ENCODE assay signal across 10 cellular contexts in the genomic region with DNA sequence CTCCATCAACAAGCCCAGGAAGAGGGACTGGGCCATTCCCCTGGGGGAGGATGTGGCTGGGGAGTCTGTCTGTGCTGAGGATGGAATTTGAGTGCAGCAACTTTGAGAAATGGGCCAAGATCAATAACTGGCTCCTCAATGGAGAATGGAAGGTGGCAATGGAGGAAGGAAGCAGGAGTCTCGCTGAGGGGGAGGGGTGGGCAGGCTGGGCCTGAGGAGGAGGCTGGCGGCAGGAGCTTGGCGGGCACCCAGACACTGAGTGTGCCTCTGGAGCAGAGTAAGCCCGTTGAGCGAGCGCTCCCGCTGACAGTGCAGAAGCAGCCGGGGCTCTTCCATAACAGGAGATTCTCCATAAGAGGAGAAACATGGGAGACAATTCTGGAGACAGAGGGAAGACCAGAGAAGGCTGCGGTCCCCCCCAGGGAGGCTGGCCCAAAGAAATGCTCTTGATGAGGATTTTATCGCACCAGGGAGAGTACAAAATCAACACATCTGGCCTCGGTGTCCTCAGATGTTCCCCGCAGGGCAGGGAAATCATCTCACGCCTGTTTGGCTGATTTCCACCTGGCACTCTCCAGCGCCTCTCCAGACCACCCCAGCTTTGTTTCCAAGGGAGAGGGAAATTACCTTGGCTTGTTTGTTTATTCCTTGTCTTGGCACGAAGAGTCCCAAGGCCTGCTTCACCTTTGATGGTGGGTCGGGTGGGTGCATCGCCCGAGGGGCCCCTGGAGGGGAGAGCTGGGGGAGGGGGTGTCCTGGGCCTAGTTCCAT. TPM values are rescaled to one million over a fixed set of nuclear protein-coding genes. Genes with fewer than 3 reads are reported as not detected.
DNase-seq lines count a peak whose midpoint lies in the region; ATAC-seq, FAIRE-seq and TF ChIP-seq lines count a peak whose summit lies in the region.
"Had no signal": no experiment of that assay in that cellular context is flagged by ENCODE, and none has a peak within 500 bp of the region (broad histone marks: within the 10 kb centered on the region; RNA-seq: fewer than 3 reads in every experiment).

No MANE protein-coding gene starts in this region.

- H3K4me2 ChIP-seq in astrocyte (ENCODE audit: low read length): peak overlapping the region; percentile 61

- intact Hi-C loops in kidney (cut with DNase I): loop anchor here (10.0 kb wide), 1 partner anchor 102 kb away; a partner anchor contains a TSS
- intact Hi-C loops in activated CD8-positive, alpha-beta T cell treated with anti-CD3 and anti-CD28 coated beads for 36 hours (cut with micrococcal nuclease): loop anchor here (5.0 to 10.0 kb wide), 2 partner anchors 105 to 282 kb away; a partner anchor contains a TSS

- POLR2A ChIA-PET in activated CD8-positive, alpha-beta T cell treated with anti-CD3 and anti-CD28 coated beads for 36 hours (lab: Charles Lee): interaction anchor here (1.2 kb wide), 1 partner anchor 11 kb away, joined by 6 read pairs; no protein-coding TSS in a partner anchor

- in situ Hi-C loops in GM13976 (cut with MboI; ENCODE audit: low sequenced_read_pairs, unreplicated experiment): no loop called here

- H3K36me3 ChIP-seq in astrocyte (ENCODE audit: insufficient read depth, low read length): no peaks in the 10 kb centered on the region
- no peaks in the 10 kb centered on the region for H3K36me3 ChIP-seq in kidney (ENCODE audit: control insufficient read depth in 1 of 2, insufficient read depth in 2 of 2, low read length in 2 of 2)

- peaks cover 2% of the 10 kb centered on the region for H3K36me3 Mint-ChIP-seq in T-helper 2 cell treated with Interferon-gamma antibody and Interleukin-4, amounts not matched to agents 5 μg/mL and 100 μg/mL, for 36 hours (ENCODE audit: low read depth)
- H3K36me3 Mint-ChIP-seq in astrocyte (ENCODE audit: low read depth, unreplicated experiment) (no peaks in the 10 kb centered on the region), type B pancreatic cell (no peaks in the 10 kb centered on the region)
- no peaks in the 10 kb centered on the region for H3K36me3 Mint-ChIP-seq in activated T-cell treated with anti-CD3 and anti-CD28 coated beads, Interleukin-2, amount 50 U/mL, for 4 hours (ENCODE audit: insufficient read depth)
- H3K36me3 Mint-ChIP-seq in activated CD8-positive, alpha-beta T cell treated with anti-CD3 and anti-CD28 coated beads for 36 hours (ENCODE audit: low read depth): no peaks in the 10 kb centered on the region

- no peaks in the 10 kb centered on the region for H3K79me2 ChIP-seq in astrocyte (ENCODE audit: insufficient read depth, low read length)

- peaks cover 14% of the 10 kb centered on the region for H3K4me1 Mint-ChIP-seq in T-helper 2 cell treated with Interferon-gamma antibody and Interleukin-4, amounts not matched to agents 5 μg/mL and 100 μg/mL, for 36 hours (ENCODE audit: low read depth)
- H3K4me1 Mint-ChIP-seq in astrocyte (ENCODE audit: low read depth, unreplicated experiment) (peaks cover 13% of the 10 kb centered on the region), type B pancreatic cell (ENCODE audit: unreplicated experiment) (peaks cover 18% of the 10 kb centered on the region)
- peaks cover 20% of the 10 kb centered on the region for H3K4me1 Mint-ChIP-seq in activated T-cell treated with anti-CD3 and anti-CD28 coated beads, Interleukin-2, amount 50 U/mL, for 4 hours (ENCODE audit: low read depth)
- peaks cover 12% of the 10 kb centered on the region for H3K4me1 Mint-ChIP-seq in activated CD8-positive, alpha-beta T cell treated with anti-CD3 and anti-CD28 coated beads for 36 hours (ENCODE audit: low read depth)

- no peak overlapping the region for H3K9ac ChIP-seq in astrocyte (ENCODE audit: low read length)
- no peak overlapping the region for H3K9ac ChIP-seq in kidney (ENCODE audit: low read length in 2 of 2)

- FAIRE-seq in astrocyte (lab: Jason Lieb, UNC): no peak
- no peak for FAIRE-seq in kidney (lab: Jason Lieb, UNC)

- H4K20me1 ChIP-seq in astrocyte (ENCODE audit: insufficient read depth, low read length): peaks cover 27% of the 10 kb centered on the region

- no peak for DNase-seq in T-helper 2 cell treated with Interferon-gamma antibody and Interleukin-4, amounts not matched to agents 5 μg/mL and 100 μg/mL, for 36 hours (ENCODE audit: low spot score)
- DNase-seq in T-helper 2 cell: no peak
- peak; percentile 58 for DNase-seq in astrocyte (ENCODE audit: low read depth)
- peak; percentile 84 for DNase-seq in kidney
- no peak for DNase-seq in type B pancreatic cell (ENCODE audit: extremely low spot score, unreplicated experiment)
- no peak for DNase-seq in activated T-cell treated with anti-CD3 and anti-CD28 coated beads, Interleukin-2, amount 50 U/mL, for 4 hours
- no peak for DNase-seq in GM13976 (ENCODE audit: low spot score)
- DNase-seq in activated CD8-positive, alpha-beta T cell treated with anti-CD3 and anti-CD28 coated beads for 36 hours: no peak

- peaks cover 17% of the 10 kb centered on the region for H3K27me3 ChIP-seq in astrocyte (ENCODE audit: insufficient read depth, low read length)

- H3K4me3 ChIP-seq in astrocyte (ENCODE audit: insufficient read depth, low read depth, low read length) (no peak overlapping the region), kidney (ENCODE audit: low read length in 2 of 2) (no peak overlapping the region)

- no peak for ATAC-seq in activated T-cell treated with anti-CD3 and anti-CD28 coated beads, Interleukin-2, amount 50 U/mL, for 4 hours
- ATAC-seq in activated CD8-positive, alpha-beta T cell treated with anti-CD3 and anti-CD28 coated beads for 36 hours: no peak
- ATAC-seq: Panc1 had no signal

- CTCF ChIA-PET in activated CD8-positive, alpha-beta T cell treated with anti-CD3 and anti-CD28 coated beads for 36 hours (lab: Charles Lee): interaction anchor here (0.9 to 3.2 kb wide), 9 partner anchors 8 to 284 kb away, joined by 3 to 16 read pairs (median 3); a partner anchor contains a TSS

- peaks cover 14% of the 10 kb centered on the region for H3K27me3 Mint-ChIP-seq in T-helper 2 cell treated with Interferon-gamma antibody and Interleukin-4, amounts not matched to agents 5 μg/mL and 100 μg/mL, for 36 hours (ENCODE audit: low read depth)
- H3K27me3 Mint-ChIP-seq in astrocyte (ENCODE audit: low read depth, unreplicated experiment) (peaks cover 6% of the 10 kb centered on the region), type B pancreatic cell (peaks cover 23% of the 10 kb centered on the region)
- H3K27me3 Mint-ChIP-seq in activated T-cell treated with anti-CD3 and anti-CD28 coated beads, Interleukin-2, amount 50 U/mL, for 4 hours (ENCODE audit: low read depth): no peaks in the 10 kb centered on the region
- peaks cover 5% of the 10 kb centered on the region for H3K27me3 Mint-ChIP-seq in activated CD8-positive, alpha-beta T cell treated with anti-CD3 and anti-CD28 coated beads for 36 hours

- H3K4me3 Mint-ChIP-seq in T-helper 2 cell treated with Interferon-gamma antibody and Interleukin-4, amounts not matched to agents 5 μg/mL and 100 μg/mL, for 36 hours: no peak overlapping the region
- H3K4me3 Mint-ChIP-seq in astrocyte (ENCODE audit: unreplicated experiment) (peak overlapping the region; percentile 11), type B pancreatic cell (peak overlapping the region; percentile 61)
- H3K4me3 Mint-ChIP-seq in activated T-cell treated with anti-CD3 and anti-CD28 coated beads, Interleukin-2, amount 50 U/mL, for 4 hours: no peak overlapping the region
- H3K4me3 Mint-ChIP-seq in activated CD8-positive, alpha-beta T cell treated with anti-CD3 and anti-CD28 coated beads for 36 hours: no peak overlapping the region

- H3K4me1 ChIP-seq in astrocyte (ENCODE audit: insufficient read depth, low read length): peaks cover 30% of the 10 kb centered on the region
- H3K4me1 ChIP-seq in kidney (ENCODE audit: control insufficient read depth in 1 of 2, insufficient read depth in 1 of 2, low read depth in 1 of 2, low read length in 2 of 2): peaks cover 6 to 12% of the 10 kb centered on the region in 2 donors

- no peaks in the 10 kb centered on the region for H3K9me3 ChIP-seq in astrocyte (ENCODE audit: insufficient read depth, low read depth, low read length)
- H3K9me3 ChIP-seq in kidney (ENCODE audit: control insufficient read depth in 1 of 2, low read length in 2 of 2): no peaks in the 10 kb centered on the region

- H3K9me3 Mint-ChIP-seq in T-helper 2 cell treated with Interferon-gamma antibody and Interleukin-4, amounts not matched to agents 5 μg/mL and 100 μg/mL, for 36 hours: no peaks in the 10 kb centered on the region
- no peaks in the 10 kb centered on the region for H3K9me3 Mint-ChIP-seq in astrocyte (ENCODE audit: unreplicated experiment)
- H3K9me3 Mint-ChIP-seq in type B pancreatic cell: no peaks in the 10 kb centered on the region
- no peaks in the 10 kb centered on the region for H3K9me3 Mint-ChIP-seq in activated T-cell treated with anti-CD3 and anti-CD28 coated beads, Interleukin-2, amount 50 U/mL, for 4 hours
- no peaks in the 10 kb centered on the region for H3K9me3 Mint-ChIP-seq in activated CD8-positive, alpha-beta T cell treated with anti-CD3 and anti-CD28 coated beads for 36 hours

- peak overlapping the region; percentile 62 for H3K27ac Mint-ChIP-seq in T-helper 2 cell treated with Interferon-gamma antibody and Interleukin-4, amounts not matched to agents 5 μg/mL and 100 μg/mL, for 36 hours
- H3K27ac Mint-ChIP-seq in astrocyte (ENCODE audit: unreplicated experiment): peak overlapping the region; percentile 66
- H3K27ac Mint-ChIP-seq in type B pancreatic cell: peak overlapping the region; percentile 68
- H3K27ac Mint-ChIP-seq in activated CD8-positive, alpha-beta T cell treated with anti-CD3 and anti-CD28 coated beads for 36 hours: no peak overlapping the region

- H3K27ac ChIP-seq in astrocyte (ENCODE audit: low read depth, low read length) (no peak overlapping the region), kidney (ENCODE audit: low read depth in 2 of 2, low read length in 2 of 2) (no peak overlapping the region)

- TF ChIP-seq CTCF in astrocyte (IDR thresholded peaks at IDR 0.05; ENCODE audit: insufficient read depth, low read depth, low read length) (no peak), kidney (IDR thresholded peaks at IDR 0.05; ENCODE audit: borderline replicate concordance, extremely low read depth, insufficient read depth) (no peak), type B pancreatic cell (conservative IDR thresholded peaks at IDR 0.05) (no peak), GM13976 (IDR thresholded peaks at IDR 0.05; ENCODE audit: borderline replicate concordance, control extremely low read depth, extremely low read depth, insufficient read depth, missing control alignments) (no peak)
- no peak for TF ChIP-seq CTCF in activated CD8-positive, alpha-beta T cell treated with anti-CD3 and anti-CD28 coated beads for 36 hours (IDR thresholded peaks at IDR 0.05)

- no peak overlapping the region for H2AFZ ChIP-seq in astrocyte (ENCODE audit: low read depth, low read length)

RNA-seq across cellular contexts. Expression of a gene that starts 2.8 kb away (rescaled TPM):
- 14.8 and 15.4 TPM in 2 replicates for total RNA-seq in astrocyte
- 31.4 TPM for total RNA-seq in kidney
- 19.1 TPM for polyA plus RNA-seq in kidney (ENCODE audit: insufficient read depth, low read depth, low replicate concordance)
- total RNA-seq in type B pancreatic cell (ENCODE audit: low replicate concordance): 33.2 and 46.3 TPM in 2 replicates
- 1 to 10 TPM in 1 of 3 donors, under 1 TPM in 2; 0.76 to 1.0 (median 0.95) TPM for total RNA-seq in activated T-cell treated with anti-CD3 and anti-CD28 coated beads, Interleukin-2, amount 50 U/mL, for 4 hours
- under 1 TPM; 0.25 to 0.63 TPM for total RNA-seq in activated CD8-positive, alpha-beta T cell treated with anti-CD3 and anti-CD28 coated beads for 36 hours

RNA-seq across cellular contexts. Expression of a gene that starts 21.6 kb away (rescaled TPM):
- total RNA-seq in astrocyte: 91.3 and 100.0 TPM in 2 replicates
- total RNA-seq in kidney: 32.8 TPM
- polyA plus RNA-seq in kidney (ENCODE audit: insufficient read depth, low read depth, low replicate concordance): 18.3 TPM
- total RNA-seq in type B pancreatic cell (ENCODE audit: low replicate concordance): 39.7 and 42.9 TPM in 2 replicates
- 10 to 100 TPM; 75.0 to 78.8 (median 75.7) TPM for total RNA-seq in activated T-cell treated with anti-CD3 and anti-CD28 coated beads, Interleukin-2, amount 50 U/mL, for 4 hours
- total RNA-seq in activated CD8-positive, alpha-beta T cell treated with anti-CD3 and anti-CD28 coated beads for 36 hours: 10 to 100 TPM; 32.9 to 37.5 TPM

RNA-seq across cellular contexts. Expression of a gene that starts 22.3 kb away (rescaled TPM):
- 11.2 and 11.5 TPM in 2 replicates for total RNA-seq in astrocyte
- 10.9 TPM for total RNA-seq in kidney
- 2.9 TPM for polyA plus RNA-seq in kidney (ENCODE audit: insufficient read depth, low read depth, low replicate concordance)
- 13.7 and 14.2 TPM in 2 replicates for total RNA-seq in type B pancreatic cell (ENCODE audit: low replicate concordance)
- 1 to 10 TPM; 8.1 to 9.0 (median 8.3) TPM for total RNA-seq in activated T-cell treated with anti-CD3 and anti-CD28 coated beads, Interleukin-2, amount 50 U/mL, for 4 hours
- 1 to 10 TPM; 5.6 to 7.0 TPM for total RNA-seq in activated CD8-positive, alpha-beta T cell treated with anti-CD3 and anti-CD28 coated beads for 36 hours

RNA-seq across cellular contexts. Expression of a gene that starts 51.9 kb away (rescaled TPM):
- total RNA-seq in astrocyte: not detected in 2 replicates
- not detected for total RNA-seq in kidney
- polyA plus RNA-seq in kidney (ENCODE audit: insufficient read depth, low read depth, low replicate concordance): not detected
- 0.19 and 2.3 TPM in 2 replicates for total RNA-seq in type B pancreatic cell (ENCODE audit: low replicate concordance)
- not detected for total RNA-seq in activated T-cell treated with anti-CD3 and anti-CD28 coated beads, Interleukin-2, amount 50 U/mL, for 4 hours
- total RNA-seq in activated CD8-positive, alpha-beta T cell treated with anti-CD3 and anti-CD28 coated beads for 36 hours: not detected
- total RNA-seq: mononuclear cell had no signal

Comparison
In these comparisons a context has a peak if more than half of its experiments do, and no peak if none do; other contexts are left out.
1. DNase-seq: peak in astrocyte (single experiment) and kidney (single experiment); none in T-helper 2 cell treated with Interferon-gamma antibody and Interleukin-4, amounts not matched to agents 5 μg/mL and 100 μg/mL, for 36 hours (single experiment), T-helper 2 cell (0 of 5), type B pancreatic cell (single experiment), activated T-cell treated with anti-CD3 and anti-CD28 coated beads, Interleukin-2, amount 50 U/mL, for 4 hours (single experiment), GM13976 (single experiment) and activated CD8-positive, alpha-beta T cell treated with anti-CD3 and anti-CD28 coated beads for 36 hours (single experiment).
2. H3K4me3 Mint-ChIP-seq: peak in astrocyte (single experiment) and type B pancreatic cell (single experiment); none in T-helper 2 cell treated with Interferon-gamma antibody and Interleukin-4, amounts not matched to agents 5 μg/mL and 100 μg/mL, for 36 hours (single experiment), activated T-cell treated with anti-CD3 and anti-CD28 coated beads, Interleukin-2, amount 50 U/mL, for 4 hours (single experiment) and activated CD8-positive, alpha-beta T cell treated with anti-CD3 and anti-CD28 coated beads for 36 hours (single experiment).